8 cellular contexts compared by ENCODE assay signal in the genomic region with DNA sequence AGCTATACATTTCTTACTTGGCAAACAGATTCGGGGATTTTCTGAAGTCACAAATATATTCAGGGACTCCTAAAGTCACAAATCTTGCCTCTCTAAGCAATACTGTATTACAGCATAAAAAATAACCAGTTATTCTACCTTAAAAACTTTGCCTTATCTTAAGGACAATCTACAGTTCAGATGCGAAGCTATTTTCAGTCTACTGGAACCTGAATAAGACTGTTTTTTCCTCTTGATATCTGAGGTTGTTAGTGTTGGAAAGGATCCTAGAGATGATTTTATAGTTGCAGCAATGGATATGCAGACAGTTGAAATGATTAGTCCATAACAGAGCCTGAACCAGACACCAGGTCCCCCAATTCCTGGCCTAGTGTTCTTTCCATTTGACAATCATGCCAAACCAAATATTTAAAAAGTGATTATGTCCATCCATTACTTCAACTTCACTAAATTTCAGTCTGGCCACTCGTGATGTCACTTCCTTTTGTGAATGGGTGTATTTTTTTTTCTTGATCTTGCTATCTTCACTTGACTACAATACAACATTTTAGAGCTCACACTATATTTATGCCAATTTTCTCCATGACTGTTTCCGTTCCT. TPM values are rescaled to one million over a fixed set of nuclear protein-coding genes. Genes with fewer than 3 reads are reported as not detected.
DNase-seq lines count a peak whose midpoint lies in the region; ATAC-seq and TF ChIP-seq lines count a peak whose summit lies in the region.

No MANE protein-coding gene starts in this region.

- peak overlapping the region; percentile 91 to 93 for H3K27ac ChIP-seq in right atrium auricular region
- H3K27ac ChIP-seq in prostate gland, result peak overlapping the region in 1 of 2 donors; percentile 93

- peaks cover 44% of the 10 kb centered on the region for H3K27me3 Mint-ChIP-seq in activated CD4-positive, alpha-beta T cell treated with anti-CD3 and anti-CD28 coated beads, Interleukin-2, amount 10 ng/mL, durations not matched to agents 7 days and 5 days
- H3K27me3 Mint-ChIP-seq in WTC11 (ENCODE audit: low read depth), result no peaks in the 10 kb centered on the region

- H3K9me3 ChIP-seq in right atrium auricular region, result no peaks in the 10 kb centered on the region
- no peaks in the 10 kb centered on the region for H3K9me3 ChIP-seq in prostate gland

- H3K36me3 Mint-ChIP-seq in activated CD4-positive, alpha-beta T cell treated with anti-CD3 and anti-CD28 coated beads, Interleukin-2, amount 10 ng/mL, durations not matched to agents 7 days and 5 days (ENCODE audit: low read depth), result peaks cover 3% of the 10 kb centered on the region
- peaks cover 2% of the 10 kb centered on the region; the same call in 1 of the 2 replicates for H3K36me3 Mint-ChIP-seq in WTC11
- no peaks in the 10 kb centered on the region for H3K36me3 Mint-ChIP-seq in stimulated activated effector memory CD8-positive, alpha-beta T cell treated with anti-CD3 and anti-CD28 coated beads, Interleukin-12 subunit alpha, Interleukin-12 subunit beta, amount 100 ng/mL, for 72 hours

- no peak for ATAC-seq in WTC11
- ATAC-seq in stimulated activated effector memory CD8-positive, alpha-beta T cell treated with anti-CD3 and anti-CD28 coated beads, Interleukin-12 subunit alpha, Interleukin-12 subunit beta, amount 100 ng/mL, for 72 hours, result no peak
- no peak for ATAC-seq in HG03354 (IDR thresholded peaks at IDR 0.05; ENCODE audit: poor library complexity, severe bottlenecking, unreplicated experiment)

- H3K36me3 ChIP-seq in right atrium auricular region (no peaks in the 10 kb centered on the region), prostate gland (no peaks in the 10 kb centered on the region)

- peaks cover 14% of the 10 kb centered on the region for H3K4me1 Mint-ChIP-seq in activated CD4-positive, alpha-beta T cell treated with anti-CD3 and anti-CD28 coated beads, Interleukin-2, amount 10 ng/mL, durations not matched to agents 7 days and 5 days
- peaks cover 38% of the 10 kb centered on the region for H3K4me1 Mint-ChIP-seq in WTC11
- peaks cover 7% of the 10 kb centered on the region for H3K4me1 Mint-ChIP-seq in stimulated activated effector memory CD8-positive, alpha-beta T cell treated with anti-CD3 and anti-CD28 coated beads, Interleukin-12 subunit alpha, Interleukin-12 subunit beta, amount 100 ng/mL, for 72 hours

- intact Hi-C loops in prostate gland (cut with DNase I), result loop anchor here (5.0 kb wide), 1 partner anchor 194 kb away; a partner anchor contains a TSS

- H3K4me1 ChIP-seq in right atrium auricular region, result peaks cover 0 to 23% of the 10 kb centered on the region in 2 donors
- no peaks in the 10 kb centered on the region for H3K4me1 ChIP-seq in prostate gland (replicated peaks)

- H3K27ac Mint-ChIP-seq in activated CD4-positive, alpha-beta T cell treated with anti-CD3 and anti-CD28 coated beads, Interleukin-2, amount 10 ng/mL, durations not matched to agents 7 days and 5 days, result no peak overlapping the region
- peak overlapping the region; percentile 34; the same call in 1 of the 2 replicates for H3K27ac Mint-ChIP-seq in WTC11
- no peak overlapping the region for H3K27ac Mint-ChIP-seq in stimulated activated effector memory CD8-positive, alpha-beta T cell treated with anti-CD3 and anti-CD28 coated beads, Interleukin-12 subunit alpha, Interleukin-12 subunit beta, amount 100 ng/mL, for 72 hours

- CTCF ChIA-PET in activated CD4-positive, alpha-beta T cell treated with anti-CD3 and anti-CD28 coated beads, Interleukin-2, amount 10 ng/mL, durations not matched to agents 7 days and 5 days (lab: Charles Lee), result interaction anchor here (0.5 kb wide), 1 partner anchor 275 kb away, joined by 3 read pairs; no protein-coding TSS in a partner anchor
- CTCF ChIA-PET in WTC11 (lab: Charles Lee), result interaction anchor here (1.0 to 1.6 kb wide), 3 partner anchors 43 to 360 kb away, joined by 4 to 5 read pairs (median 4); no protein-coding TSS in a partner anchor

- peak overlapping the region; percentile 85 for H3K4me3 Mint-ChIP-seq in activated CD4-positive, alpha-beta T cell treated with anti-CD3 and anti-CD28 coated beads, Interleukin-2, amount 10 ng/mL, durations not matched to agents 7 days and 5 days
- H3K4me3 Mint-ChIP-seq in WTC11, result peak overlapping the region; percentile 95
- peak overlapping the region; percentile 72 for H3K4me3 Mint-ChIP-seq in stimulated activated effector memory CD8-positive, alpha-beta T cell treated with anti-CD3 and anti-CD28 coated beads, Interleukin-12 subunit alpha, Interleukin-12 subunit beta, amount 100 ng/mL, for 72 hours

- H3K9me3 Mint-ChIP-seq in activated CD4-positive, alpha-beta T cell treated with anti-CD3 and anti-CD28 coated beads, Interleukin-2, amount 10 ng/mL, durations not matched to agents 7 days and 5 days, result no peaks in the 10 kb centered on the region
- H3K9me3 Mint-ChIP-seq in WTC11, result no peaks in the 10 kb centered on the region
- H3K9me3 Mint-ChIP-seq in stimulated activated effector memory CD8-positive, alpha-beta T cell treated with anti-CD3 and anti-CD28 coated beads, Interleukin-12 subunit alpha, Interleukin-12 subunit beta, amount 100 ng/mL, for 72 hours, result no peaks in the 10 kb centered on the region

- TF ChIP-seq CTCF in WTC11 (IDR thresholded peaks at IDR 0.05), result no peak
- TF ChIP-seq CTCF in right atrium auricular region (IDR thresholded peaks at IDR 0.05), result no peak
- TF ChIP-seq CTCF in prostate gland (IDR thresholded peaks at IDR 0.05), result no peak

- no peak for TF ChIP-seq POLR2A in prostate gland (IDR thresholded peaks at IDR 0.05)

- H3K4me3 ChIP-seq in right atrium auricular region (peak overlapping the region; percentile 91 to 96), prostate gland (no peak overlapping the region)

- 14% methylated on average over 4 of the region's 4 CpGs for WGBS in prostate gland

- POLR2A ChIA-PET in activated CD4-positive, alpha-beta T cell treated with anti-CD3 and anti-CD28 coated beads, Interleukin-2, amount 10 ng/mL, durations not matched to agents 7 days and 5 days (lab: Charles Lee), result no interaction called here
- POLR2A ChIA-PET in WTC11 (lab: Charles Lee), result interaction anchor here (1.0 kb wide), 1 partner anchor 68 kb away, joined by 5 read pairs; no protein-coding TSS in a partner anchor

- DNase-seq in activated CD4-positive, alpha-beta T cell treated with anti-CD3 and anti-CD28 coated beads, Interleukin-2, amount 10 ng/mL, durations not matched to agents 7 days and 5 days, result no peak
- DNase-seq in activated CD4-positive, alpha-beta T cell treated with anti-CD3 and anti-CD28 coated beads, Interleukin-2, amount 50 U/mL, for 1 hour, result no peak
- no peak for DNase-seq in WTC11 (ENCODE audit: low spot score)
- no peak for DNase-seq in right atrium auricular region (ENCODE audit: low spot score)
- DNase-seq in stimulated activated effector memory CD8-positive, alpha-beta T cell treated with anti-CD3 and anti-CD28 coated beads, Interleukin-12 subunit alpha, Interleukin-12 subunit beta, amount 100 ng/mL, for 72 hours (ENCODE audit: low spot score in 2 of 2), result no peak
- no peak for DNase-seq in NCI-H345 treated with DMSO at 0.1 percent for 48 hours (lab: John Stamatoyannopoulos, UW; ENCODE audit: unreplicated experiment)
- no peak for DNase-seq in prostate gland (ENCODE audit: low spot score)

- H3K27me3 ChIP-seq in right atrium auricular region, result no peaks in the 10 kb centered on the region
- H3K27me3 ChIP-seq in prostate gland (replicated peaks; ENCODE audit: insufficient read depth), result no peaks in the 10 kb centered on the region

TF ChIP-seq in WTC11, 78 proteins besides CTCF, POLR2A, EP300 and RAD21 (continues in another document):
- TF ChIP-seq, protein P1, sequence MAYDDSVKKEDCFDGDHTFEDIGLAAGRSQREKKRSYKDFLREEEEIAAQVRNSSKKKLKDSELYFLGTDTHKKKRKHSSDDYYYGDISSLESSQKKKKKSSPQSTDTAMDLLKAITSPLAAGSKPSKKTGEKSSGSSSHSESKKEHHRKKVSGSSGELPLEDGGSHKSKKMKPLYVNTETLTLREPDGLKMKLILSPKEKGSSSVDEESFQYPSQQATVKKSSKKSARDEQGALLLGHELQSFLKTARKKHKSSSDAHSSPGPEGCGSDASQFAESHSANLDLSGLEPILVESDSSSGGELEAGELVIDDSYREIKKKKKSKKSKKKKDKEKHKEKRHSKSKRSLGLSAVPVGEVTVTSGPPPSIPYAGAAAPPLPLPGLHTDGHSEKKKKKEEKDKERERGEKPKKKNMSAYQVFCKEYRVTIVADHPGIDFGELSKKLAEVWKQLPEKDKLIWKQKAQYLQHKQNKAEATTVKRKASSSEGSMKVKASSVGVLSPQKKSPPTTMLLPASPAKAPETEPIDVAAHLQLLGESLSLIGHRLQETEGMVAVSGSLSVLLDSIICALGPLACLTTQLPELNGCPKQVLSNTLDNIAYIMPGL (CRISPR knock-in tag; IDR thresholded peaks at IDR 0.05), result no peak
- TF ChIP-seq ZNF138 (CRISPR knock-in tag; conservative IDR thresholded peaks at IDR 0.05) (no peak), ZNF232 (CRISPR knock-in tag; IDR thresholded peaks at IDR 0.05) (no peak), ESRRA (CRISPR knock-in tag; IDR thresholded peaks at IDR 0.05; ENCODE audit: borderline replicate concordance) (no peak), ZNF219 (CRISPR knock-in tag; IDR thresholded peaks at IDR 0.05; ENCODE audit: borderline replicate concordance) (no peak), EMX1 (CRISPR knock-in tag; IDR thresholded peaks at IDR 0.05) (no peak)
- TF ChIP-seq, protein P2, sequence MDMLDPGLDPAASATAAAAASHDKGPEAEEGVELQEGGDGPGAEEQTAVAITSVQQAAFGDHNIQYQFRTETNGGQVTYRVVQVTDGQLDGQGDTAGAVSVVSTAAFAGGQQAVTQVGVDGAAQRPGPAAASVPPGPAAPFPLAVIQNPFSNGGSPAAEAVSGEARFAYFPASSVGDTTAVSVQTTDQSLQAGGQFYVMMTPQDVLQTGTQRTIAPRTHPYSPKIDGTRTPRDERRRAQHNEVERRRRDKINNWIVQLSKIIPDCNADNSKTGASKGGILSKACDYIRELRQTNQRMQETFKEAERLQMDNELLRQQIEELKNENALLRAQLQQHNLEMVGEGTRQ (CRISPR knock-in tag; IDR thresholded peaks at IDR 0.05), result no peak
- TF ChIP-seq, protein P3, sequence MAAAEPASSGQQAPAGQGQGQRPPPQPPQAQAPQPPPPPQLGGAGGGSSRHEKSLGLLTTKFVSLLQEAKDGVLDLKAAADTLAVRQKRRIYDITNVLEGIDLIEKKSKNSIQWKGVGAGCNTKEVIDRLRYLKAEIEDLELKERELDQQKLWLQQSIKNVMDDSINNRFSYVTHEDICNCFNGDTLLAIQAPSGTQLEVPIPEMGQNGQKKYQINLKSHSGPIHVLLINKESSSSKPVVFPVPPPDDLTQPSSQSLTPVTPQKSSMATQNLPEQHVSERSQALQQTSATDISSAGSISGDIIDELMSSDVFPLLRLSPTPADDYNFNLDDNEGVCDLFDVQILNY (CRISPR knock-in tag; IDR thresholded peaks at IDR 0.05), result no peak

RNA-seq across cellular contexts. Expression of a gene that starts 1.8 kb away (rescaled TPM):
- total RNA-seq in activated CD4-positive, alpha-beta T cell treated with anti-CD3 and anti-CD28 coated beads, Interleukin-2, amount 10 ng/mL, durations not matched to agents 7 days and 5 days, result 10 to 100 TPM; 21.9 to 25.0 TPM
- total RNA-seq in WTC11 (2021) (117 to 126 TPM (median 124 TPM) in 3 replicates), right atrium auricular region (10 to 100 TPM; 25.6 to 30.0 TPM), prostate gland (10 to 100 TPM; 19.4 to 55.4 TPM)

Comparison
In these comparisons a context has a peak if more than half of its experiments do, and no peak if none do; other contexts are left out.
1. H3K4me3 ChIP-seq: peak in right atrium auricular region (2 of 2); none in prostate gland (0 of 2).
2. Peak in every context shown above with its lines, with median percentiles within 50 percentile points of each other: H3K4me3 Mint-ChIP-seq.